8 cellular contexts compared by ENCODE assay signal in the genomic region with DNA sequence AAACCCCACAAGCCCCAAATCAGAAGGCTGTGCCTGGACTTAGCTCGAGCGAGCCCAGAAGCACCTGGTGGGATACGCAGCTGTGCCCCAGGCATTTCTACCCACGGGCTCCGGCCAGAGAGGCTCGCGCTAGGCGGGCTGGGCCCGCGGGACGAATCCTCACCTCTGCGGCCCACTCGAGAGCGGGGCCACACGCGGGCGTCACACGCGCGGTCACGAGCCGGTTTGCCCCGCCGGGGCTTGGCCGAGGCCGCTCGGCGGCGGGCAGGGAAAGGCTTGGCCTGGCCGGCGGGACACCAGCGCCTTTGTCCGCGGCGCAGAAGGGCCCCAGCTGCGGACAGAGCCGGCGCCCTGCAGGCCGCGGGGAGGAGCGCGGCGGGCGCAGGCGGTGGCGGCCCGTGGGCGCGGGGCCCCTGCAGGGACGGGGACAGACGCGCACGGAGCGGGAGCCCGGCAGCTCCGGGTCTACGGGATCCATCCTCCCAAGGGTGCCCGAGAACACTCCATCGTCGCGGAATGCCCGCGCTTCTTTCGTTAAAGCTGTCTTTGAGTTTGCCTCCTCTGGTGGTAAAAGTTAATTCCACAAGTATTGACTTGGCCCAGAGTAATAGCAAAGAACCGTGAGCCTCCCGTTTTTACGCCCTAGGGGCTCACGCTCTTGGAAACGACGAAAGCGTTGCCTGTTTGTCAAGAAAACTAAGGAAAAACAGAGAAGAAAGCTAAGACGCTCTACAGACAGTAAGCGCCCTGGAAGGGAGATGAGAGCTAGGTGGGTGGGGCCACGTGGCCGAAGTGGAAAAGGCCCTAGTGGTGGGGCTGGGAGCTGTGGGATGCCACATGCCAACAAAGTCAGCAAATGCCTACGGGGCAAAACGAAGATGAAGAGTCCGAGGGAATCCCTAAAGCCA. TPM values are rescaled to one million over a fixed set of nuclear protein-coding genes. Genes with fewer than 3 reads are reported as not detected.
DNase-seq lines count a peak whose midpoint lies in the region; ATAC-seq and TF ChIP-seq lines count a peak whose summit lies in the region.

No MANE protein-coding gene starts in this region.

- H3K4me1 Mint-ChIP-seq in activated CD8-positive, alpha-beta T cell treated with anti-CD3 and anti-CD28 coated beads for 36 hours (ENCODE audit: low read depth) = peaks cover 6% of the 10 kb centered on the region
- peaks cover 3 to 7% of the 10 kb centered on the region in 2 donors for H3K4me1 Mint-ChIP-seq in stimulated activated naive B cell treated with anti-CD40 and anti-IgM and Interleukin-4, amounts not matched to agents 10 μg/mL and 1 μg/mL and 100 μg/mL, for 72 hours

- POLR2A ChIA-PET in activated CD8-positive, alpha-beta T cell treated with anti-CD3 and anti-CD28 coated beads for 36 hours (lab: Charles Lee) = interaction anchor here (1.0 to 1.1 kb wide), 2 partner anchors 41 to 42 kb away, joined by 3 read pairs; a partner anchor contains a TSS

- no peak overlapping the region for H3K27ac Mint-ChIP-seq in activated CD8-positive, alpha-beta T cell treated with anti-CD3 and anti-CD28 coated beads for 36 hours
- no peak overlapping the region for H3K27ac Mint-ChIP-seq in stimulated activated naive B cell treated with anti-CD40 and anti-IgM and Interleukin-4, amounts not matched to agents 10 μg/mL and 1 μg/mL and 100 μg/mL, for 72 hours

- intact Hi-C loops in activated CD8-positive, alpha-beta T cell treated with anti-CD3 and anti-CD28 coated beads for 36 hours (cut with micrococcal nuclease) = no loop called here

- CTCF ChIA-PET in activated CD8-positive, alpha-beta T cell treated with anti-CD3 and anti-CD28 coated beads for 36 hours (lab: Charles Lee) = interaction anchor here (0.6 to 2.8 kb wide), 7 partner anchors 8 to 393 kb away, joined by 3 to 13 read pairs (median 6); no protein-coding TSS in a partner anchor

- H3K9me3 Mint-ChIP-seq in activated CD8-positive, alpha-beta T cell treated with anti-CD3 and anti-CD28 coated beads for 36 hours = no peaks in the 10 kb centered on the region
- H3K9me3 Mint-ChIP-seq in stimulated activated naive B cell treated with anti-CD40 and anti-IgM and Interleukin-4, amounts not matched to agents 10 μg/mL and 1 μg/mL and 100 μg/mL, for 72 hours = no peaks in the 10 kb centered on the region

- H3K4me3 ChIP-seq in epithelial cell of proximal tubule (ENCODE audit: low read depth, low read length) (peak overlapping the region; percentile 52), mononuclear cell (ENCODE audit: low read length) (peak overlapping the region; percentile 12)

- peak overlapping the region; percentile 52 for H3K27ac ChIP-seq in 22Rv1

- H3K36me3 Mint-ChIP-seq in activated CD8-positive, alpha-beta T cell treated with anti-CD3 and anti-CD28 coated beads for 36 hours (ENCODE audit: low read depth) = no peaks in the 10 kb centered on the region
- peaks cover 0 to 3% of the 10 kb centered on the region in 2 donors for H3K36me3 Mint-ChIP-seq in stimulated activated naive B cell treated with anti-CD40 and anti-IgM and Interleukin-4, amounts not matched to agents 10 μg/mL and 1 μg/mL and 100 μg/mL, for 72 hours

- peak overlapping the region; percentile 56 for H3K4me3 Mint-ChIP-seq in activated CD8-positive, alpha-beta T cell treated with anti-CD3 and anti-CD28 coated beads for 36 hours
- peak overlapping the region; percentile 82 to 87 for H3K4me3 Mint-ChIP-seq in stimulated activated naive B cell treated with anti-CD40 and anti-IgM and Interleukin-4, amounts not matched to agents 10 μg/mL and 1 μg/mL and 100 μg/mL, for 72 hours

- peak; percentile 53 for ATAC-seq in activated CD8-positive, alpha-beta T cell treated with anti-CD3 and anti-CD28 coated beads for 36 hours
- peak; percentile 84 to 86 for ATAC-seq in stimulated activated naive B cell treated with anti-CD40 and anti-IgM and Interleukin-4, amounts not matched to agents 10 μg/mL and 1 μg/mL and 100 μg/mL, for 72 hours (replicated peaks)
- ATAC-seq in GM19023 (IDR thresholded peaks at IDR 0.05; ENCODE audit: unreplicated experiment) = no peak

- DNase-seq in HK-2 (ENCODE audit: unreplicated experiment) = peak; percentile 61
- peak; percentile 45 for DNase-seq in activated CD8-positive, alpha-beta T cell treated with anti-CD3 and anti-CD28 coated beads for 36 hours
- DNase-seq in epithelial cell of proximal tubule (ENCODE audit: low read depth) = peak; percentile 13
- peak; percentile 29 for DNase-seq in stimulated activated naive B cell treated with anti-CD40 and anti-IgM and Interleukin-4, amounts not matched to agents 10 μg/mL and 1 μg/mL and 100 μg/mL, for 72 hours
- DNase-seq in GM20000 (ENCODE audit: low spot score) = no peak

- H3K27me3 ChIP-seq in mononuclear cell (ENCODE audit: insufficient read depth, low read length) = peaks cover 21% of the 10 kb centered on the region

- peak; percentile 65 for TF ChIP-seq CTCF in 22Rv1 (IDR thresholded peaks at IDR 0.05)
- peak; percentile 29 for TF ChIP-seq CTCF in activated CD8-positive, alpha-beta T cell treated with anti-CD3 and anti-CD28 coated beads for 36 hours (IDR thresholded peaks at IDR 0.05)
- peak; percentile 44 for TF ChIP-seq CTCF in epithelial cell of proximal tubule (conservative IDR thresholded peaks at IDR 0.05; ENCODE audit: low read depth, low read length)
- no peak for TF ChIP-seq CTCF in GM20000 (IDR thresholded peaks at IDR 0.05; ENCODE audit: extremely low read depth, missing control alignments)

- peaks cover 14% of the 10 kb centered on the region for H3K4me1 ChIP-seq in mononuclear cell (ENCODE audit: insufficient read depth, low read length)

- H3K27me3 Mint-ChIP-seq in activated CD8-positive, alpha-beta T cell treated with anti-CD3 and anti-CD28 coated beads for 36 hours = peaks cover 30% of the 10 kb centered on the region
- H3K27me3 Mint-ChIP-seq in stimulated activated naive B cell treated with anti-CD40 and anti-IgM and Interleukin-4, amounts not matched to agents 10 μg/mL and 1 μg/mL and 100 μg/mL, for 72 hours = peaks cover 44 to 62% of the 10 kb centered on the region in 2 donors

- no peaks in the 10 kb centered on the region for H3K9me3 ChIP-seq in mononuclear cell (ENCODE audit: low read depth, low read length)

RNA-seq across cellular contexts. Expression of a gene that starts 26.4 kb away (rescaled TPM):
- 1 to 10 TPM in 1 of 2 experiments, under 1 TPM in 1; 0.67 to 1.3 TPM for total RNA-seq in activated CD8-positive, alpha-beta T cell treated with anti-CD3 and anti-CD28 coated beads for 36 hours
- total RNA-seq in epithelial cell of proximal tubule = 2.8 and 6.4 TPM in 2 replicates
- 0.21 TPM for total RNA-seq in mononuclear cell

RNA-seq across cellular contexts. Expression of a gene that starts 41.3 kb away (rescaled TPM):
- total RNA-seq in activated CD8-positive, alpha-beta T cell treated with anti-CD3 and anti-CD28 coated beads for 36 hours = 10 to 100 TPM; 54.7 to 54.8 TPM
- 46.4 and 70.8 TPM in 2 replicates for total RNA-seq in epithelial cell of proximal tubule
- 9.9 TPM for total RNA-seq in mononuclear cell
